19 cellular contexts compared by ENCODE assay signal in genomic region chr11:108669711-108670110, GRCh38. TPM values are rescaled to one million over a fixed set of nuclear protein-coding genes. Genes with fewer than 3 reads are reported as not detected.
DNase-seq lines count a peak whose midpoint lies in the region; TF ChIP-seq lines count a peak whose summit lies in the region.
"Had no signal": no experiment of that assay in that cellular context is flagged by ENCODE, and none has a peak within 500 bp of the region (broad histone marks: within the 10 kb centered on the region; RNA-seq: fewer than 3 reads in every experiment).

No MANE protein-coding gene starts in this region.

- no peak overlapping the region for H2AFZ ChIP-seq in osteoblast (ENCODE audit: low read length)
- H2AFZ ChIP-seq: PC-9 had no signal

- no peaks in the 10 kb centered on the region for H3K27me3 ChIP-seq in osteoblast (ENCODE audit: insufficient read depth, low read length)
- H3K27me3 ChIP-seq: MG63 had no signal

- TF ChIP-seq CTCF in osteoblast (IDR thresholded peaks at IDR 0.05; ENCODE audit: extremely low read depth, low read depth, low read length): no peak

- peaks cover 81% of the 10 kb centered on the region for H3K79me2 ChIP-seq in osteoblast (ENCODE audit: insufficient read depth, low read length)

- H3K4me3 ChIP-seq in osteoblast (ENCODE audit: insufficient read depth, low read length): no peak overlapping the region
- H3K4me3 ChIP-seq: MG63, PC-9 had no signal

- H4K20me1 ChIP-seq in osteoblast (ENCODE audit: insufficient read depth, low read length): peaks cover 4% of the 10 kb centered on the region

- H3K27ac ChIP-seq in osteoblast (ENCODE audit: low read depth, low read length): no peak overlapping the region
- H3K27ac ChIP-seq: 22Rv1, KMS-11, PC-9 had no signal

- peak; percentile 43 for DNase-seq in NCI-H82 (lab: John Stamatoyannopoulos, UW)
- no peak for DNase-seq in NCI-H82 treated with DMSO at 0.1 percent for 48 hours (lab: John Stamatoyannopoulos, UW; ENCODE audit: unreplicated experiment)
- peak; percentile 80 for DNase-seq in glomerular visceral epithelial cell (ENCODE audit: extremely low spot score)
- peak; percentile 62 for DNase-seq in osteoblast (ENCODE audit: insufficient read length, low spot score, missing footprints)
- no peak for DNase-seq in NCI-H1105 (lab: John Stamatoyannopoulos, UW)
- DNase-seq in hypothalamus (lab: John Stamatoyannopoulos, UW): no peak
- no peak for DNase-seq in germinal center (ENCODE audit: low spot score)
- DNase-seq in NCI-H510A (lab: John Stamatoyannopoulos, UW): no peak
- DNase-seq: CD4-positive, alpha-beta memory T cell; DMS79 treated with DMSO at 0.1 percent for 48 hours; HFFc6; MG63; NCI-H1092 treated with DMSO at 0.1 percent for 48 hours; NCI-H1694; NCI-H345; NCI-H69; PC-9 had no signal

- peaks cover 3% of the 10 kb centered on the region for H3K36me3 ChIP-seq in osteoblast (ENCODE audit: insufficient read depth, low read length)

- H3K4me2 ChIP-seq in osteoblast (ENCODE audit: insufficient read depth, low read length): no peak overlapping the region
- H3K4me2 ChIP-seq: KMS-11, PC-9 had no signal

- peaks cover 17% of the 10 kb centered on the region for H3K4me1 ChIP-seq in osteoblast (ENCODE audit: insufficient read depth, low read length)

- H3K9me3 ChIP-seq in osteoblast (ENCODE audit: low read depth, low read length): no peaks in the 10 kb centered on the region
- H3K9me3 ChIP-seq: MG63 had no signal

RNA-seq across cellular contexts. Expression of gene DDX10, which starts 4.8 kb away (rescaled TPM):
- 16.6 and 17.1 TPM in 2 replicates for total RNA-seq in osteoblast

Comparison
In these comparisons a context has a peak if more than half of its experiments do, and no peak if none do; other contexts are left out.
1. DNase-seq: peak in NCI-H82 (single experiment), glomerular visceral epithelial cell (single experiment) and osteoblast (single experiment); none in NCI-H82 treated with DMSO at 0.1 percent for 48 hours (single experiment), NCI-H1105 (single experiment), hypothalamus (0 of 51), germinal center (single experiment) and NCI-H510A (single experiment).